Comparison of ENCODE assay signal across 8 cellular contexts in the genomic region with DNA sequence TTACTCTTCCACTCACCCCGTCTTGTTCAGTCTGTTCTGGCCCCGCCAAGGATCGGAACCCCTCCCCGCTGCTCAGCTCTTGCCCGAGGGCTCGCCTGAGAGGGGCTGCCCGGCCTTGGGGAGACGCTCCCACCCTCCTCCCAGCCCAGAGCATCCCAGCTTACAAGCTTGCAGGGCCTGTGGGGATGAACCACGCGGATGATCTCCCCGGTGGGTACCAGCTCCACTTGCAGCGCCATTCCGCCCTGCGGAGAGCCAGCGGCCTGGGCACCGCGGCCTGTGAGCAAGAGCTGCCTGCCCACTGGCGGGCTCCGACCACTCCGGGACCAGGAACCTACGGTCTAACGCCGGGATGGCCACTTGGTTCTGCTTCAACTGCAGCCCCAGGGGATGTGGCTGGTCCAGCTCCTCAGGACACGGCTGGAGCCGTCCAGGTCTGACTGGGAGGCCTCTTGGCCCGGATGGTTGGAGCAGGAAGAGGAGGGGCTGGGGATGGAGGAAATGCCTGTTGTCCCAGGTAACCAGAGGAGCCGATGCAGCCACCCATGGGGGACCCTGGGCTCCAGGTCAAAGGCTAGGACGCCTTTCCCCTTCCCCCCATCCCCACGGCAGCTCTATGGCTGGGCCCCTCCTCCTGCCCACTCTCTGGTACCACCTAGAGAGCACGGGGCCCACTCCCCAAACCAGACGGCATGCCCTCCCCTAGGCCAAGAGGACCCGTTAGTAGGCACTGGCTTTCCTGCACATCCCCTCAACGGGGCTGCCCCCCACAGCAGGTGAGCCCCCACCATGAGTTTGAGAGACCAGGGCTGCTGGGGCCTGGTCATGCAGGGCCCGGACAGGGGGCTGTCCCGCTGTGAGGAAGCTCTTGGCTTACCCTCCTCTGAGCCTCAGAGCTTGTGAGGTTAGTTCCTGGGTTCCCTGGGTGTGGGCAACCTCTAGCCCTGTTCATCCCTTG. TPM values are rescaled to one million over a fixed set of nuclear protein-coding genes. Genes with fewer than 3 reads are reported as not detected.
DNase-seq lines count a peak whose midpoint lies in the region; ATAC-seq and TF ChIP-seq lines count a peak whose summit lies in the region.

A gene with protein sequence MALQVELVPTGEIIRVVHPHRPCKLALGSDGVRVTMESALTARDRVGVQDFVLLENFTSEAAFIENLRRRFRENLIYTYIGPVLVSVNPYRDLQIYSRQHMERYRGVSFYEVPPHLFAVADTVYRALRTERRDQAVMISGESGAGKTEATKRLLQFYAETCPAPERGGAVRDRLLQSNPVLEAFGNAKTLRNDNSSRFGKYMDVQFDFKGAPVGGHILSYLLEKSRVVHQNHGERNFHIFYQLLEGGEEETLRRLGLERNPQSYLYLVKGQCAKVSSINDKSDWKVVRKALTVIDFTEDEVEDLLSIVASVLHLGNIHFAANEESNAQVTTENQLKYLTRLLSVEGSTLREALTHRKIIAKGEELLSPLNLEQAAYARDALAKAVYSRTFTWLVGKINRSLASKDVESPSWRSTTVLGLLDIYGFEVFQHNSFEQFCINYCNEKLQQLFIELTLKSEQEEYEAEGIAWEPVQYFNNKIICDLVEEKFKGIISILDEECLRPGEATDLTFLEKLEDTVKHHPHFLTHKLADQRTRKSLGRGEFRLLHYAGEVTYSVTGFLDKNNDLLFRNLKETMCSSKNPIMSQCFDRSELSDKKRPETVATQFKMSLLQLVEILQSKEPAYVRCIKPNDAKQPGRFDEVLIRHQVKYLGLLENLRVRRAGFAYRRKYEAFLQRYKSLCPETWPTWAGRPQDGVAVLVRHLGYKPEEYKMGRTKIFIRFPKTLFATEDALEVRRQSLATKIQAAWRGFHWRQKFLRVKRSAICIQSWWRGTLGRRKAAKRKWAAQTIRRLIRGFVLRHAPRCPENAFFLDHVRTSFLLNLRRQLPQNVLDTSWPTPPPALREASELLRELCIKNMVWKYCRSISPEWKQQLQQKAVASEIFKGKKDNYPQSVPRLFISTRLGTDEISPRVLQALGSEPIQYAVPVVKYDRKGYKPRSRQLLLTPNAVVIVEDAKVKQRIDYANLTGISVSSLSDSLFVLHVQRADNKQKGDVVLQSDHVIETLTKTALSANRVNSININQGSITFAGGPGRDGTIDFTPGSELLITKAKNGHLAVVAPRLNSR (minus strand): TSS at position 438 of the 958 bp plus-strand sequence. CDS start 199 bp downstream, at position 239.

- H3K27ac Mint-ChIP-seq in activated CD4-positive, alpha-beta T cell treated with anti-CD3 and anti-CD28 coated beads, Interleukin-2, amount 10 ng/mL, durations not matched to agents 24 days and 14 days: peak within 1 kb of the TSS; percentile 87

- TF ChIP-seq POLR2A in breast epithelium (IDR thresholded peaks at IDR 0.05) (peak; percentile 1), suprapubic skin (IDR thresholded peaks at IDR 0.05) (no peak)

- TF ChIP-seq EP300 in suprapubic skin (IDR thresholded peaks at IDR 0.05): no peak

- no peak for ATAC-seq in left lobe of liver
- no peak for ATAC-seq in GM18511 (IDR thresholded peaks at IDR 0.05; ENCODE audit: unreplicated experiment)

- intact Hi-C loops in activated CD4-positive, alpha-beta T cell treated with anti-CD3 and anti-CD28 coated beads, Interleukin-2, amount 10 ng/mL, durations not matched to agents 24 days and 14 days (cut with micrococcal nuclease): no loop called here
- intact Hi-C loops in breast epithelium (cut with DNase I; ENCODE audit: low total_unique reads): no loop called here

- H3K36me3 ChIP-seq in breast epithelium: no peaks in the 10 kb centered on the region
- H3K36me3 ChIP-seq in suprapubic skin: peaks cover 21% of the 10 kb centered on the region

- H3K27ac ChIP-seq in breast epithelium (peak within 1 kb of the TSS; percentile 90 to 96), suprapubic skin (peak within 1 kb of the TSS; percentile 94)

- H3K4me1 Mint-ChIP-seq in activated CD4-positive, alpha-beta T cell treated with anti-CD3 and anti-CD28 coated beads, Interleukin-2, amount 10 ng/mL, durations not matched to agents 24 days and 14 days: peaks cover 22% of the 10 kb centered on the region

- no peak for TF ChIP-seq CTCF in breast epithelium (IDR thresholded peaks at IDR 0.05)
- no peak for TF ChIP-seq CTCF in suprapubic skin (IDR thresholded peaks at IDR 0.05)

- H3K27me3 Mint-ChIP-seq in activated CD4-positive, alpha-beta T cell treated with anti-CD3 and anti-CD28 coated beads, Interleukin-2, amount 10 ng/mL, durations not matched to agents 24 days and 14 days: no peaks in the 10 kb centered on the region

- H3K36me3 Mint-ChIP-seq in activated CD4-positive, alpha-beta T cell treated with anti-CD3 and anti-CD28 coated beads, Interleukin-2, amount 10 ng/mL, durations not matched to agents 24 days and 14 days (ENCODE audit: low read depth): peaks cover 6% of the 10 kb centered on the region

- H3K9me3 Mint-ChIP-seq in activated CD4-positive, alpha-beta T cell treated with anti-CD3 and anti-CD28 coated beads, Interleukin-2, amount 10 ng/mL, durations not matched to agents 24 days and 14 days: no peaks in the 10 kb centered on the region

- H3K4me3 Mint-ChIP-seq in activated CD4-positive, alpha-beta T cell treated with anti-CD3 and anti-CD28 coated beads, Interleukin-2, amount 10 ng/mL, durations not matched to agents 24 days and 14 days: peak within 1 kb of the TSS; percentile 88

- H3K4me1 ChIP-seq in breast epithelium (peaks cover 12 to 17% of the 10 kb centered on the region in 2 donors), suprapubic skin (peaks cover 50% of the 10 kb centered on the region)

- no peak for DNase-seq in activated CD4-positive, alpha-beta T cell treated with anti-CD3 and anti-CD28 coated beads, Interleukin-2, amount 10 ng/mL, durations not matched to agents 24 days and 14 days
- no peak for DNase-seq in activated CD4-positive, alpha-beta T cell treated with anti-CD3 and anti-CD28 coated beads for 1 hour
- DNase-seq in breast epithelium (ENCODE audit: low spot score in 2 of 2) (no peak), left lobe of liver (ENCODE audit: low spot score) (no peak), suprapubic skin (ENCODE audit: low spot score in 2 of 2) (peak in 1 of 2 donors; percentile 74), T1000 (lab: John Stamatoyannopoulos, UW) (no peak)
- DNase-seq in activated CD4-positive, CD25-positive, alpha-beta regulatory T cell (lab: John Stamatoyannopoulos, UW): no peak

- H3K27me3 ChIP-seq in breast epithelium (no peaks in the 10 kb centered on the region), suprapubic skin (no peaks in the 10 kb centered on the region)

- 49% methylated on average over 7 of the region's 35 CpGs for WGBS in suprapubic skin

- H3K4me3 ChIP-seq in breast epithelium (peak within 1 kb of the TSS; percentile 67 to 83 (median 76)), suprapubic skin (peak within 1 kb of the TSS; percentile 86)

- no peaks in the 10 kb centered on the region for H3K9me3 ChIP-seq in breast epithelium
- no peaks in the 10 kb centered on the region for H3K9me3 ChIP-seq in suprapubic skin

RNA-seq across cellular contexts. Expression of the gene that starts here (rescaled TPM):
- total RNA-seq in activated CD4-positive, alpha-beta T cell treated with anti-CD3 and anti-CD28 coated beads, Interleukin-2, amount 10 ng/mL, durations not matched to agents 24 days and 14 days: 37.4 and 43.4 TPM in 2 replicates
- 100 to 1,000 TPM in 2 of 3 donors, 10 to 100 TPM in 1; 99.5 to 235 (median 137) TPM for total RNA-seq in breast epithelium
- total RNA-seq in left lobe of liver: 62.5 TPM
- total RNA-seq in suprapubic skin: 100 to 1,000 TPM in 2 of 4 donors, 10 to 100 TPM in 2; 74.9 to 116 (median 103) TPM
